17 cellular contexts compared by ENCODE assay signal in genomic region chr3:140540262-140540661, GRCh38.
DNase-seq lines count a peak whose midpoint lies in the region; ATAC-seq, FAIRE-seq and TF ChIP-seq lines count a peak whose summit lies in the region.
"Had no signal": no experiment of that assay in that cellular context is flagged by ENCODE, and none has a peak within 500 bp of the region (broad histone marks: within the 10 kb centered on the region; RNA-seq: fewer than 3 reads in every experiment).

No MANE protein-coding gene starts in this region.

- no peaks in the 10 kb centered on the region for H3K36me3 Mint-ChIP-seq in CD4-positive, alpha-beta T cell (ENCODE audit: low read depth)

- H3K9me3 ChIP-seq in CD4-positive, alpha-beta T cell (ENCODE audit: control insufficient read depth, low read length) = no peaks in the 10 kb centered on the region
- H3K9me3 ChIP-seq: gastrocnemius medialis had no signal

- DNase-seq in GM12892 (ENCODE audit: insufficient read length) = no peak
- no peak for DNase-seq in NCI-H1436 treated with DMSO at 0.1 percent for 48 hours (lab: John Stamatoyannopoulos, UW)
- DNase-seq in CD4-positive, alpha-beta T cell = no peak
- no peak for DNase-seq in NCI-H2196 (lab: John Stamatoyannopoulos, UW; ENCODE audit: unreplicated experiment)
- DNase-seq in SW 1271 (lab: John Stamatoyannopoulos, UW) = no peak
- DNase-seq: activated CD4-positive, alpha-beta T cell treated with anti-CD3 and anti-CD28 coated beads, Interleukin-2, amount 10 ng/mL, durations not matched to agents 24 days and 14 days; brain microvascular endothelial cell; COR-L47; endodermal cell; gastrocnemius medialis; NCI-H2227 treated with DMSO at 0.1 percent for 48 hours; PC-9 had no signal

- H3K27ac ChIP-seq in CD4-positive, alpha-beta T cell (ENCODE audit: low read depth, low read length) = no peak overlapping the region
- H3K27ac ChIP-seq: brain microvascular endothelial cell, gastrocnemius medialis, PC-9 had no signal

- H3K27ac Mint-ChIP-seq in CD4-positive, alpha-beta T cell = no peak overlapping the region
- H3K27ac Mint-ChIP-seq: activated CD4-positive, alpha-beta T cell treated with anti-CD3 and anti-CD28 coated beads, Interleukin-2, amount 10 ng/mL, durations not matched to agents 24 days and 14 days; endodermal cell had no signal

- no peaks in the 10 kb centered on the region for H3K9me3 Mint-ChIP-seq in CD4-positive, alpha-beta T cell
- H3K9me3 Mint-ChIP-seq: activated CD4-positive, alpha-beta T cell treated with anti-CD3 and anti-CD28 coated beads, Interleukin-2, amount 10 ng/mL, durations not matched to agents 24 days and 14 days; endodermal cell had no signal

- no peak overlapping the region for H3K4me3 Mint-ChIP-seq in CD4-positive, alpha-beta T cell
- H3K4me3 Mint-ChIP-seq: activated CD4-positive, alpha-beta T cell treated with anti-CD3 and anti-CD28 coated beads, Interleukin-2, amount 10 ng/mL, durations not matched to agents 24 days and 14 days; endodermal cell had no signal

- TF ChIP-seq POLR2A in GM12892 (IDR thresholded peaks at IDR 0.05; ENCODE audit: low read depth, low read length) = no peak

- no peaks in the 10 kb centered on the region for H3K4me1 Mint-ChIP-seq in CD4-positive, alpha-beta T cell (ENCODE audit: low read depth)
- H3K4me1 Mint-ChIP-seq: activated CD4-positive, alpha-beta T cell treated with anti-CD3 and anti-CD28 coated beads, Interleukin-2, amount 10 ng/mL, durations not matched to agents 24 days and 14 days had no signal

- H3K27me3 Mint-ChIP-seq in CD4-positive, alpha-beta T cell = no peaks in the 10 kb centered on the region
- H3K27me3 Mint-ChIP-seq: activated CD4-positive, alpha-beta T cell treated with anti-CD3 and anti-CD28 coated beads, Interleukin-2, amount 10 ng/mL, durations not matched to agents 24 days and 14 days had no signal

- CTCF ChIA-PET in CD4-positive, alpha-beta T cell (lab: Charles Lee) = no interaction called here

- H3K27me3 ChIP-seq in CD4-positive, alpha-beta T cell (ENCODE audit: control insufficient read depth, insufficient read depth, low read length) = no peaks in the 10 kb centered on the region
- H3K27me3 ChIP-seq: brain microvascular endothelial cell, gastrocnemius medialis had no signal

- intact Hi-C loops in CD4-positive, alpha-beta T cell (cut with DNase I, micrococcal nuclease) = no loop called here

- FAIRE-seq in GM12892 (lab: Jason Lieb, UNC) = peak; percentile 63
- FAIRE-seq: A204.1, islet of Langerhans had no signal

- ATAC-seq in GM19372 (IDR thresholded peaks at IDR 0.05; ENCODE audit: low read depth, unreplicated experiment) (peak; percentile 72), HG02678 (IDR thresholded peaks at IDR 0.05; ENCODE audit: unreplicated experiment) (peak; percentile 82), HG03442 (IDR thresholded peaks at IDR 0.05; ENCODE audit: unreplicated experiment) (peak; percentile 46)
- no peak for ATAC-seq in CD4-positive, alpha-beta T cell (ENCODE audit: poor library complexity)
- ATAC-seq: gastrocnemius medialis had no signal

- POLR2A ChIA-PET in CD4-positive, alpha-beta T cell (lab: Charles Lee) = no interaction called here

- TF ChIP-seq CTCF in CD4-positive, alpha-beta T cell (IDR thresholded peaks at IDR 0.05) = no peak
